Comparison of ENCODE assay signal across 15 cellular contexts in the genomic region with DNA sequence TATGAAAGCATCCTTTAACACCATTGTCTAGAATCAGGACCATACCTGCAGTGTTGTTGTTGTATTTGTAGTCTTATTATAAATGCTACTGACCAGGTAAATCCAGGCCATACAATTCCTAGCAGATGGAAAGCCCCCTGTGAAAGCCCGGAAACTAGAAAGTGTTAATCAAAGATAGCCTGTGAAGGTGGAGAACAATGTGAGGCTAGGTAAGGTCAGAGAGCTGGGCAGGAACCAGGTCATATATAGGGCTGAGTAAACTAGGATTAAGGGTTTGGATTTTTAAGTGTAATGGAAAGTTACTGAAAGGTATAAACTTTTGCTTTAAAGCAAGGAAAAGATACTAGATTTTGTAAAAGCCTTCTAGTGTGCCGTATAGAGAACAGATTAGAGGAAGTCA. TPM values are rescaled to one million over a fixed set of nuclear protein-coding genes. Genes with fewer than 3 reads are reported as not detected.
DNase-seq lines count a peak whose midpoint lies in the region; ATAC-seq and TF ChIP-seq lines count a peak whose summit lies in the region.
"Had no signal": no experiment of that assay in that cellular context is flagged by ENCODE, and none has a peak within 500 bp of the region (broad histone marks: within the 10 kb centered on the region; RNA-seq: fewer than 3 reads in every experiment).

No MANE protein-coding gene starts in this region.

- no peak for TF ChIP-seq EP300 in esophagus muscularis mucosa (IDR thresholded peaks at IDR 0.05)

- peak overlapping the region; percentile 12 for H3K9ac ChIP-seq in Loucy (ENCODE audit: low read depth, low read length, poor library complexity, severe bottlenecking)
- H3K9ac ChIP-seq in mesendoderm (ENCODE audit: low read length): no peak overlapping the region

- H3K4me2 ChIP-seq in GM23338 (no peak overlapping the region), Loucy (ENCODE audit: low read depth, low read length, poor library complexity, severe bottlenecking) (peak overlapping the region; percentile 79), mesendoderm (ENCODE audit: low read length) (no peak overlapping the region)

- ATAC-seq in GM23338: peak; percentile 35; the same call in 1 of the 3 replicates
- ATAC-seq in activated T-helper 17 cell treated with anti-CD3 and anti-CD28 coated beads, Interleukin-2, amount 50 U/mL, for 72 hours (replicated peaks): no peak
- ATAC-seq: Panc1 had no signal

- H2AFZ ChIP-seq in GM23338 (no peak overlapping the region), Loucy (ENCODE audit: low read length) (no peak overlapping the region)

- H3K56ac ChIP-seq in mesendoderm (ENCODE audit: low read length): no peak overlapping the region

- no peak for TF ChIP-seq POLR2A in esophagus muscularis mucosa (IDR thresholded peaks at IDR 0.05; ENCODE audit: low read depth)

- peak overlapping the region; percentile 52 for H3K27ac Mint-ChIP-seq in GM23338
- peak overlapping the region; percentile 45 for H3K27ac Mint-ChIP-seq in activated T-helper 17 cell treated with anti-CD3 and anti-CD28 coated beads, Interleukin-2, amount 50 U/mL, for 72 hours
- H3K27ac Mint-ChIP-seq in progenitor cell of endocrine pancreas: no peak overlapping the region

- no peaks in the 10 kb centered on the region for H4K20me1 ChIP-seq in GM23338 (replicated peaks; ENCODE audit: insufficient read depth)
- H4K20me1 ChIP-seq in Loucy (ENCODE audit: insufficient read depth, low read length, poor library complexity, severe bottlenecking): peaks cover 6% of the 10 kb centered on the region

- H3K9me3 Mint-ChIP-seq in GM23338 (no peaks in the 10 kb centered on the region), progenitor cell of endocrine pancreas (ENCODE audit: low read depth) (no peaks in the 10 kb centered on the region)
- no peaks in the 10 kb centered on the region for H3K9me3 Mint-ChIP-seq in activated T-helper 17 cell treated with anti-CD3 and anti-CD28 coated beads, Interleukin-2, amount 50 U/mL, for 72 hours
- H3K9me3 Mint-ChIP-seq: CD8-positive, alpha-beta memory T cell had no signal

- H2BK15ac ChIP-seq in mesendoderm (replicated peaks; ENCODE audit: low read depth): no peak overlapping the region

- H2BK120ac ChIP-seq in mesendoderm (ENCODE audit: low read depth, low read length): no peak overlapping the region

- H3K27me3 ChIP-seq in GM23338 (ENCODE audit: insufficient read depth): no peaks in the 10 kb centered on the region
- H3K27me3 ChIP-seq in Loucy (ENCODE audit: insufficient read depth, low read length, poor library complexity, severe bottlenecking): no peaks in the 10 kb centered on the region
- no peaks in the 10 kb centered on the region for H3K27me3 ChIP-seq in mesendoderm (ENCODE audit: insufficient read depth, low read length, poor library complexity)
- no peaks in the 10 kb centered on the region for H3K27me3 ChIP-seq in esophagus muscularis mucosa
- H3K27me3 ChIP-seq: BE2C had no signal

- no peaks in the 10 kb centered on the region for H3K79me1 ChIP-seq in mesendoderm (ENCODE audit: low read length)

- H3K23ac ChIP-seq in mesendoderm (ENCODE audit: low read length): no peak overlapping the region

- H3K4me3 ChIP-seq in GM23338: no peak overlapping the region
- peak overlapping the region; percentile 13 for H3K4me3 ChIP-seq in Loucy (ENCODE audit: low read length, poor library complexity, severe bottlenecking)
- H3K4me3 ChIP-seq in mesendoderm (ENCODE audit: low read length): no peak overlapping the region
- no peak overlapping the region for H3K4me3 ChIP-seq in esophagus muscularis mucosa

- H3K9me3 ChIP-seq in Loucy (ENCODE audit: insufficient read depth, low read depth, low read length) (no peaks in the 10 kb centered on the region), esophagus muscularis mucosa (no peaks in the 10 kb centered on the region)
- H3K9me3 ChIP-seq: BE2C had no signal

- H3K36me3 ChIP-seq in GM23338 (ENCODE audit: insufficient read depth) (no peaks in the 10 kb centered on the region), Loucy (ENCODE audit: insufficient read depth, low read length) (no peaks in the 10 kb centered on the region), mesendoderm (ENCODE audit: control insufficient read depth, insufficient read depth, low read length) (no peaks in the 10 kb centered on the region), esophagus muscularis mucosa (peaks cover 0 to 5% (median 0%) of the 10 kb centered on the region in 4 donors)
- H3K36me3 ChIP-seq: BE2C had no signal

- H3K4me1 Mint-ChIP-seq in GM23338 (peaks cover 6% of the 10 kb centered on the region), progenitor cell of endocrine pancreas (ENCODE audit: low read depth) (peaks cover 6% of the 10 kb centered on the region)
- H3K4me1 Mint-ChIP-seq in activated T-helper 17 cell treated with anti-CD3 and anti-CD28 coated beads, Interleukin-2, amount 50 U/mL, for 72 hours: peaks cover 30% of the 10 kb centered on the region

- H3K4me1 ChIP-seq in GM23338 (ENCODE audit: insufficient read depth): no peaks in the 10 kb centered on the region
- peaks cover 66% of the 10 kb centered on the region for H3K4me1 ChIP-seq in Loucy (ENCODE audit: insufficient read depth, low read length, poor library complexity, severe bottlenecking)
- H3K4me1 ChIP-seq in mesendoderm (ENCODE audit: control insufficient read depth, low read depth, low read length): no peaks in the 10 kb centered on the region
- no peaks in the 10 kb centered on the region for H3K4me1 ChIP-seq in esophagus muscularis mucosa

- H3F3A ChIP-seq in GM23338 (replicated peaks; ENCODE audit: low read depth): no peaks in the 10 kb centered on the region
- H3F3A ChIP-seq in Loucy (ENCODE audit: low read depth): no peaks in the 10 kb centered on the region

- no peak overlapping the region for H2AK5ac ChIP-seq in mesendoderm (ENCODE audit: low read length)

- H3K9me2 ChIP-seq in GM23338 (ENCODE audit: insufficient read depth): peaks cover 4% of the 10 kb centered on the region; the same call in 1 of the 2 replicates
- no peaks in the 10 kb centered on the region for H3K9me2 ChIP-seq in Loucy (replicated peaks; ENCODE audit: low read depth, low read length)

- no CpG with 5 or more reads among the region's 2 CpGs for WGBS in mesendoderm (ENCODE audit: extremely low coverage, insufficient coverage, low lambda C conversion rate)
- 83% methylated on average over 2 of the region's 2 CpGs for WGBS in esophagus muscularis mucosa

- H4K5ac ChIP-seq in mesendoderm (ENCODE audit: low read length): no peak overlapping the region

- H3K36me3 Mint-ChIP-seq in GM23338 (ENCODE audit: low read depth): no peaks in the 10 kb centered on the region
- no peaks in the 10 kb centered on the region for H3K36me3 Mint-ChIP-seq in activated T-helper 17 cell treated with anti-CD3 and anti-CD28 coated beads, Interleukin-2, amount 50 U/mL, for 72 hours (ENCODE audit: low read depth)
- H3K36me3 Mint-ChIP-seq in progenitor cell of endocrine pancreas (ENCODE audit: insufficient read depth): peaks cover 8% of the 10 kb centered on the region

- H2BK5ac ChIP-seq in mesendoderm (ENCODE audit: low read length): no peak overlapping the region

- intact Hi-C loops in esophagus muscularis mucosa (cut with DNase I): no loop called here

- H3K4ac ChIP-seq in mesendoderm (ENCODE audit: low read depth, low read length): no peak overlapping the region

- peaks cover 3% of the 10 kb centered on the region for H3K27me3 Mint-ChIP-seq in GM23338 (ENCODE audit: insufficient read depth, low read depth, poor library complexity)
- H3K27me3 Mint-ChIP-seq in activated T-helper 17 cell treated with anti-CD3 and anti-CD28 coated beads, Interleukin-2, amount 50 U/mL, for 72 hours: no peaks in the 10 kb centered on the region
- no peaks in the 10 kb centered on the region for H3K27me3 Mint-ChIP-seq in progenitor cell of endocrine pancreas
- H3K27me3 Mint-ChIP-seq: CD8-positive, alpha-beta memory T cell had no signal

- no peak overlapping the region for H4K8ac ChIP-seq in mesendoderm (ENCODE audit: low read depth, low read length)

- H3K27ac ChIP-seq in GM23338 (ENCODE audit: low read depth): no peak overlapping the region
- H3K27ac ChIP-seq in mesendoderm (ENCODE audit: low read depth, low read length): no peak overlapping the region
- no peak overlapping the region for H3K27ac ChIP-seq in esophagus muscularis mucosa (replicated peaks in 1 of 4)
- H3K27ac ChIP-seq: HL-60 had no signal

- TF ChIP-seq CTCF in GM23338 (conservative IDR thresholded peaks at IDR 0.05; ENCODE audit: low read depth in 2 of 2) (no peak), Loucy (conservative IDR thresholded peaks at IDR 0.05; ENCODE audit: low read length) (no peak), progenitor cell of endocrine pancreas (IDR thresholded peaks at IDR 0.05; ENCODE audit: unreplicated experiment) (no peak), esophagus muscularis mucosa (IDR thresholded peaks at IDR 0.05) (no peak)

- DNase-seq in GM23338 (ENCODE audit: low spot score) (no peak), mesendoderm (peak; percentile 41), dedifferentiated amniotic fluid mesenchymal stem cell (ENCODE audit: extremely low spot score) (no peak), progenitor cell of endocrine pancreas (ENCODE audit: low spot score, unreplicated experiment) (no peak), esophagus muscularis mucosa (ENCODE audit: extremely low spot score) (no peak)
- DNase-seq: BE2C; CD8-positive, alpha-beta memory T cell; NCI-H1930; NCI-H2171 treated with DMSO at 0.1 percent for 48 hours; NCI-H774; SHP77 had no signal

- H3K79me2 ChIP-seq in GM23338 (replicated peaks; ENCODE audit: insufficient read depth) (no peaks in the 10 kb centered on the region; the same call in 1 of the 2 replicates), Loucy (ENCODE audit: insufficient read depth, low read length) (peaks cover 52% of the 10 kb centered on the region), mesendoderm (ENCODE audit: control insufficient read depth, insufficient read depth, low read length) (no peaks in the 10 kb centered on the region)

- H3K4me3 Mint-ChIP-seq in GM23338 (no peak overlapping the region), progenitor cell of endocrine pancreas (ENCODE audit: low read depth) (no peak overlapping the region)
- H3K4me3 Mint-ChIP-seq in activated T-helper 17 cell treated with anti-CD3 and anti-CD28 coated beads, Interleukin-2, amount 50 U/mL, for 72 hours: no peak overlapping the region
- H3K4me3 Mint-ChIP-seq: CD8-positive, alpha-beta memory T cell had no signal

- H3K18ac ChIP-seq in mesendoderm (ENCODE audit: low read length): no peak overlapping the region

TF ChIP-seq in GM23338, 12 proteins besides CTCF, POLR2A, EP300 and RAD21 (continues in another document):
- no peak for TF ChIP-seq ZNF331 (CRISPR knock-in tag; IDR thresholded peaks at IDR 0.05; ENCODE audit: low read depth)
- TF ChIP-seq CREB1 (CRISPR knock-in tag; IDR thresholded peaks at IDR 0.05; ENCODE audit: low read depth): no peak
- TF ChIP-seq ZNF114 (CRISPR knock-in tag; IDR thresholded peaks at IDR 0.05): no peak
- no peak for TF ChIP-seq POLR2AphosphoS5 (IDR thresholded peaks at IDR 0.05; ENCODE audit: low read depth)

RNA-seq across cellular contexts. Expression of gene LRRC70, which starts 6.7 kb away (rescaled TPM):
- 1.7 and 2.7 TPM in 2 replicates for total RNA-seq in GM23338 (2014; rRNA removed; shearing (Covaris generic))
- 0.15 TPM in 1 of 2 replicates, not detected in the other for polyA plus RNA-seq in GM23338 (2016; fragmentation: Nextera tagmentation; extraction: Ambion mirVana)
- total RNA-seq in activated T-helper 17 cell treated with anti-CD3 and anti-CD28 coated beads, Interleukin-2, amount 50 U/mL, for 72 hours: 1 to 10 TPM; 1.1 to 2.5 TPM
- 0.08 TPM for polyA plus RNA-seq in mesendoderm (2013, experiment 1 of 2)
- 0.11 TPM for polyA plus RNA-seq in mesendoderm (2013, experiment 2 of 2)
- 0.75 and 0.77 TPM in 2 replicates for total RNA-seq in progenitor cell of endocrine pancreas
- total RNA-seq in esophagus muscularis mucosa: 1 to 10 TPM; 1.0 to 3.6 (median 2.3) TPM
